ENCODE assay signal across 34 cellular contexts in genomic region chr20:58043866-58044140, GRCh38.
"Had no signal": no experiment of that assay in that cellular context is flagged by ENCODE, and none has a peak within 500 bp of the region (broad histone marks: within the 10 kb centered on the region; RNA-seq: fewer than 3 reads in every experiment).

No MANE protein-coding gene starts in this region.

- H3K27me3 Mint-ChIP-seq: activated CD4-positive, alpha-beta T cell treated with anti-CD3 and anti-CD28 coated beads, Interleukin-2, amount 10 ng/mL, durations not matched to agents 24 days and 14 days had no signal

- H3K9me3 Mint-ChIP-seq: activated CD4-positive, alpha-beta T cell treated with anti-CD3 and anti-CD28 coated beads, Interleukin-2, amount 10 ng/mL, durations not matched to agents 24 days and 14 days; activated CD8-positive, alpha-beta T cell treated with anti-CD3 and anti-CD28 coated beads for 36 hours; activated naive CD4-positive, alpha-beta T cell treated with anti-CD3 and anti-CD28 coated beads for 36 hours; activated naive CD4-positive, alpha-beta T cell treated with anti-CD3 and anti-CD28 coated beads, Interleukin-2, amount 50 U/mL, for 72 hours; activated T-cell treated with anti-CD3 and anti-CD28 coated beads, Interleukin-2, amount 50 U/mL, for 4 hours; activated T-helper 1 cell treated with anti-CD3 and anti-CD28 coated beads, Interleukin-12 subunit alpha, Interleukin-12 subunit beta, Interleukin-2, Interleukin-4 antibody, amounts not matched to agents 30 ng/mL and 10 ng/mL and 1 ng/mL, durations not matched to agents 14 hours and 24 hours and 36 hours had no signal

- ATAC-seq: activated CD8-positive, alpha-beta T cell treated with anti-CD3 and anti-CD28 coated beads for 36 hours; activated naive CD4-positive, alpha-beta T cell treated with anti-CD3 and anti-CD28 coated beads, Interleukin-2, amount 50 U/mL, for 72 hours; activated T-cell treated with anti-CD3 and anti-CD28 coated beads, Interleukin-2, amount 50 U/mL, for 4 hours; body of pancreas; PC-3; Right ventricle myocardium inferior had no signal

- H3K4me3 ChIP-seq: adrenal gland, body of pancreas, MG63 had no signal

- H3K4me3 Mint-ChIP-seq: activated CD4-positive, alpha-beta T cell treated with anti-CD3 and anti-CD28 coated beads, Interleukin-2, amount 10 ng/mL, durations not matched to agents 24 days and 14 days; activated CD8-positive, alpha-beta T cell treated with anti-CD3 and anti-CD28 coated beads for 36 hours; activated naive CD4-positive, alpha-beta T cell treated with anti-CD3 and anti-CD28 coated beads for 36 hours; activated T-cell treated with anti-CD3 and anti-CD28 coated beads, Interleukin-2, amount 50 U/mL, for 4 hours; activated T-helper 1 cell treated with anti-CD3 and anti-CD28 coated beads, Interleukin-12 subunit alpha, Interleukin-12 subunit beta, Interleukin-2, Interleukin-4 antibody, amounts not matched to agents 30 ng/mL and 10 ng/mL and 1 ng/mL, durations not matched to agents 14 hours and 24 hours and 36 hours had no signal

- H3K27me3 ChIP-seq: adrenal gland, body of pancreas, MG63 had no signal

- H3K27ac Mint-ChIP-seq: activated CD4-positive, alpha-beta T cell treated with anti-CD3 and anti-CD28 coated beads, Interleukin-2, amount 10 ng/mL, durations not matched to agents 24 days and 14 days; activated CD8-positive, alpha-beta T cell treated with anti-CD3 and anti-CD28 coated beads for 36 hours; activated naive CD4-positive, alpha-beta T cell treated with anti-CD3 and anti-CD28 coated beads for 36 hours; activated naive CD4-positive, alpha-beta T cell treated with anti-CD3 and anti-CD28 coated beads, Interleukin-2, amount 50 U/mL, for 72 hours; activated T-helper 1 cell treated with anti-CD3 and anti-CD28 coated beads, Interleukin-12 subunit alpha, Interleukin-12 subunit beta, Interleukin-2, Interleukin-4 antibody, amounts not matched to agents 30 ng/mL and 10 ng/mL and 1 ng/mL, durations not matched to agents 14 hours and 24 hours and 36 hours had no signal

- FAIRE-seq: astrocyte, bronchial epithelial cell, RCC 7860 had no signal

- H3K36me3 Mint-ChIP-seq: activated naive CD4-positive, alpha-beta T cell treated with anti-CD3 and anti-CD28 coated beads, Interleukin-2, amount 50 U/mL, for 72 hours had no signal

- H3K36me3 ChIP-seq: adrenal gland, MG63, WERI-Rb-1 had no signal

- H3K4me1 Mint-ChIP-seq: activated CD4-positive, alpha-beta T cell treated with anti-CD3 and anti-CD28 coated beads, Interleukin-2, amount 10 ng/mL, durations not matched to agents 24 days and 14 days had no signal

- H3K4me1 ChIP-seq: adrenal gland, body of pancreas had no signal

- H3K27ac ChIP-seq: adrenal gland, body of pancreas, RWPE1, WERI-Rb-1 had no signal

- DNase-seq: activated CD4-positive, alpha-beta T cell treated with anti-CD3 and anti-CD28 coated beads, Interleukin-2, amount 10 ng/mL, durations not matched to agents 24 days and 14 days; activated CD4-positive, alpha-beta T cell treated with anti-CD3 and anti-CD28 coated beads, Interleukin-2, amount 50 U/mL, for 4 hours; activated CD8-positive, alpha-beta T cell treated with anti-CD3 and anti-CD28 coated beads for 36 hours; activated gamma-delta T cell treated with Interleukin-2 at 50 U/mL for 16 hours; activated naive CD4-positive, alpha-beta T cell treated with anti-CD3 and anti-CD28 coated beads for 36 hours; activated T-cell treated with anti-CD3 and anti-CD28 coated beads for 4 hours; activated T-cell treated with anti-CD3 and anti-CD28 coated beads, Interleukin-2, amount 50 U/mL, for 4 hours; body of pancreas; caudate nucleus; Kasumi-1; KG1; MG63; NCI-H1048; NCI-H1436 treated with DMSO at 0.1 percent for 48 hours; NCI-H1694 treated with DMSO at 0.1 percent for 48 hours; NCI-H2029; NCI-H510A; NCI-H526; NCI-H748 treated with DMSO at 0.1 percent for 48 hours; NK-92 treated with Interleukin-12 subunit alpha and Interleukin-12 subunit beta, amount 100 ng/mL, for 24 hours; PC-3; SIG-M5; SW 1271; T-helper 1 cell; T1000; WERI-Rb-1 had no signal

- H3K9me3 ChIP-seq: adrenal gland, body of pancreas, MG63 had no signal
